ENCODE assay signal across 9 cellular contexts in the genomic region with DNA sequence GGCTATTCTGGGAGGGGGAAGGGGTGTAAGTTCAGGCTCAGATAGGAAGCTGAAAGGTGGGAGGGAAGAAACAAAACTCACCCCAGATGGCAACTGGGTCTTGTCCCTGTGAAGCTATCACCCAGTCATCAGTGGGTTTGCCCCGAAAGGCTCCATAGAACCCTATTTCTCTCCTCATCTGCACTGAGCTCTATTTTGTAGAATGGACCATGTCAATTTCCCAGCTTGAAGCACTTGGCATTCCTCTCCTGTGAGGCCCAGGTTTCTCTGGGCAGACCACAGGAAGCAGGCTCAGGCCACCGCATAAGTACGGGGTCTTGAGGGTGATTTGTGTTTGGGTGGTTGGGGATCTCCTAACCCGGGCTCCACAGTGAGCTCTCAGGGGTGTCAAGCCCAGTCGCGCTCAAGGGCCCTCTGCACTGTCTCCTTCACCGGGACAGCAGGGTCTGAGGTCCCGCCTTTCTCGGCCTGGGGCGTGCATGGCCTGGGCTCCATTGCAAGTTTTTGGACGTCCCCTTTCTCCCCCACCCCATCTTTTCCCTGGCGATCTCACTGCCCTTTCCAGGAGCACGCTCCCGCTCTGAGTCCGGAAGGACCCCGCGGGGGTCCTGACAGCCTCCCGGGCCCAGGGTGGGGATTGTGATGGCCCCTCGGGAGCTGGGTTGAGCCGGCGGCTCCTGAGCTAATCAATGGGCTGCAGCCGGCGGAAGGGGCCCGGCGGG. TPM values are rescaled to one million over a fixed set of nuclear protein-coding genes. Genes with fewer than 3 reads are reported as not detected.
DNase-seq lines count a peak whose midpoint lies in the region; ATAC-seq, FAIRE-seq and TF ChIP-seq lines count a peak whose summit lies in the region.
"Had no signal": no experiment of that assay in that cellular context is flagged by ENCODE, and none has a peak within 500 bp of the region (broad histone marks: within the 10 kb centered on the region; RNA-seq: fewer than 3 reads in every experiment).

No MANE protein-coding gene starts in this region.

- H3K27ac Mint-ChIP-seq in T-helper 17 cell = no peak overlapping the region

- H4K20me1 ChIP-seq in hepatocyte (ENCODE audit: insufficient read depth, poor library complexity, severe bottlenecking) = no peaks in the 10 kb centered on the region

- 22% methylated on average over 20 of the region's 25 CpGs for WGBS in hepatocyte (ENCODE audit: low lambda C conversion rate, missing lambda C conversion rate)
- 29 to 34% (median 31%) methylated on average over 24 to 25 of the region's 25 CpGs for WGBS in psoas muscle, 3 donors

- H3K4me1 ChIP-seq in hepatocyte (ENCODE audit: insufficient read depth) (peaks cover 12% of the 10 kb centered on the region), psoas muscle (peaks cover 13% of the 10 kb centered on the region)

- TF ChIP-seq POLR2A in GM12891 (IDR thresholded peaks at IDR 0.05; ENCODE audit: low read depth, low read length) = no peak

- H3K4me3 Mint-ChIP-seq in T-helper 17 cell = peak overlapping the region; percentile 74

- no peaks in the 10 kb centered on the region for H3K9me2 ChIP-seq in hepatocyte (replicated peaks; ENCODE audit: insufficient read depth)

- no peak for FAIRE-seq in GM12891 (lab: Jason Lieb, UNC)

- DNase-seq in CMK (ENCODE audit: low read depth) (peak; percentile 49), T-helper 17 cell (no peak), hepatocyte (ENCODE audit: low spot score) (no peak), psoas muscle (peak in 1 of 2 donors; percentile 16), GM12891 (ENCODE audit: insufficient read length, low spot score) (no peak), ecto neural progenitor cell (ENCODE audit: low spot score) (no peak), T-helper 9 cell (no peak), sciatic nerve (ENCODE audit: low spot score) (no peak)

- peaks cover 34% of the 10 kb centered on the region for H3K27me3 ChIP-seq in hepatocyte
- peaks cover 0 to 42% (median 8%) of the 10 kb centered on the region in 3 donors for H3K27me3 ChIP-seq in psoas muscle (ENCODE audit: insufficient read depth in 3 of 3, low read length in 2 of 3)

- H2AFZ ChIP-seq in hepatocyte = peak overlapping the region; percentile 89

- TF ChIP-seq CTCF in hepatocyte (IDR thresholded peaks at IDR 0.05; ENCODE audit: poor library complexity) (no peak), psoas muscle (IDR thresholded peaks at IDR 0.05) (no peak)

- H3K4me1 Mint-ChIP-seq in T-helper 17 cell = peaks cover 19% of the 10 kb centered on the region

- H3K9me3 ChIP-seq in T-helper 17 cell (ENCODE audit: control insufficient read depth, low read length, poor library complexity, severe bottlenecking) = no peaks in the 10 kb centered on the region
- no peaks in the 10 kb centered on the region for H3K9me3 ChIP-seq in hepatocyte (ENCODE audit: low read depth)
- H3K9me3 ChIP-seq in psoas muscle = no peaks in the 10 kb centered on the region
- H3K9me3 ChIP-seq: HAP-1 had no signal

- H3K4me3 ChIP-seq in hepatocyte = peak overlapping the region; percentile 26
- peak overlapping the region; percentile 75 for H3K4me3 ChIP-seq in psoas muscle
- H3K4me3 ChIP-seq: HAP-1 had no signal

- ATAC-seq in T-helper 17 cell (no peak), psoas muscle (no peak), sciatic nerve (no peak)

- peaks cover 26% of the 10 kb centered on the region for H3K27me3 Mint-ChIP-seq in T-helper 17 cell

- H3K36me3 ChIP-seq in hepatocyte (replicated peaks; ENCODE audit: insufficient read depth, low read depth) = no peaks in the 10 kb centered on the region
- H3K36me3 ChIP-seq in psoas muscle (ENCODE audit: insufficient read depth in 1 of 2, low read depth in 1 of 2) = no peaks in the 10 kb centered on the region
- H3K36me3 ChIP-seq: HAP-1 had no signal

- H3K79me2 ChIP-seq in hepatocyte = no peaks in the 10 kb centered on the region

- peak overlapping the region; percentile 97 for H3K4me2 ChIP-seq in hepatocyte

- no peaks in the 10 kb centered on the region for H3K36me3 Mint-ChIP-seq in T-helper 17 cell (ENCODE audit: low read depth)

- H3K27ac ChIP-seq in hepatocyte (no peak overlapping the region), psoas muscle (no peak overlapping the region)

- intact Hi-C loops in psoas muscle (cut with DNase I) (loop anchor here (10.0 kb wide), 2 partner anchors 280 to 400 kb away; no protein-coding TSS in a partner anchor), sciatic nerve (cut with DNase I) (loop anchor here (5.0 kb wide), 2 partner anchors 183 to 283 kb away; no protein-coding TSS in a partner anchor)

TF ChIP-seq in GM12891, 5 proteins besides CTCF, POLR2A, EP300 and RAD21:
- TF ChIP-seq POLR2AphosphoS5 (IDR thresholded peaks at IDR 0.05; ENCODE audit: low read depth, low read length) = no peak
- no peak for TF ChIP-seq PAX5 (IDR thresholded peaks at IDR 0.05; ENCODE audit: insufficient read depth, low read length, severe bottlenecking)
- no peak for TF ChIP-seq TAF1 (IDR thresholded peaks at IDR 0.05; ENCODE audit: low read depth, low read length)
- TF ChIP-seq SPI1 (IDR thresholded peaks at IDR 0.05; ENCODE audit: low read depth, low read length) = no peak
- TF ChIP-seq POU2F2 (IDR thresholded peaks at IDR 0.05; ENCODE audit: low read depth, low read length) = no peak

RNA-seq across cellular contexts. Expression of a gene that starts 27.3 kb away (rescaled TPM):
- total RNA-seq in T-helper 17 cell (not detected), hepatocyte (not detected in 2 replicates), psoas muscle (not detected), sciatic nerve (not detected)
- polyA plus RNA-seq in hepatocyte (not detected in 2 replicates), psoas muscle (not detected)
- not detected for polyA plus RNA-seq in GM12891 (2012; ENCODE audit: low read depth, missing spikeins)

RNA-seq across cellular contexts. Expression of a gene that starts 38.9 kb away (rescaled TPM):
- total RNA-seq in T-helper 17 cell = 10 to 100 TPM; 31.9 to 37.0 TPM
- 15.5 and 28.3 TPM in 2 replicates for total RNA-seq in hepatocyte
- 10.0 and 16.9 TPM in 2 replicates for polyA plus RNA-seq in hepatocyte
- 10 to 100 TPM; 17.1 to 23.0 (median 19.7) TPM for total RNA-seq in psoas muscle
- 10 to 100 TPM; 14.7 to 42.0 (median 28.4) TPM for polyA plus RNA-seq in psoas muscle
- 16.2 TPM for polyA plus RNA-seq in GM12891 (2012; ENCODE audit: low read depth, missing spikeins)
- total RNA-seq in sciatic nerve = 22.7 TPM

RNA-seq across cellular contexts. Expression of a gene that starts 57.9 kb away (rescaled TPM):
- 1 to 10 TPM; 4.7 to 5.9 TPM for total RNA-seq in T-helper 17 cell
- 26.9 and 36.6 TPM in 2 replicates for total RNA-seq in hepatocyte
- polyA plus RNA-seq in hepatocyte = 31.6 and 39.7 TPM in 2 replicates
- total RNA-seq in psoas muscle = 10 to 100 TPM; 53.6 to 98.3 (median 63.7) TPM
- polyA plus RNA-seq in psoas muscle = 100 to 1,000 TPM in 1 of 3 donors, 10 to 100 TPM in 2; 87.6 to 118 (median 99.9) TPM
- polyA plus RNA-seq in GM12891 (2012; ENCODE audit: low read depth, missing spikeins) = 9.5 TPM
- total RNA-seq in sciatic nerve = 15.2 TPM

RNA-seq across cellular contexts. Expression of a gene that starts 59.0 kb away (rescaled TPM):
- total RNA-seq in T-helper 17 cell (100 to 1,000 TPM; 132 to 152 TPM), hepatocyte (195 and 197 TPM in 2 replicates), psoas muscle (100 to 1,000 TPM; 249 to 280 (median 268) TPM), sciatic nerve (194 TPM)
- polyA plus RNA-seq in hepatocyte (190 TPM in 2 replicates), psoas muscle (100 to 1,000 TPM; 255 to 316 (median 288) TPM)
- 344 TPM for polyA plus RNA-seq in GM12891 (2012; ENCODE audit: low read depth, missing spikeins)
